Comparison of ENCODE assay signal across 14 cellular contexts in genomic region chr21:45320991-45321656, GRCh38. TPM values are rescaled to one million over a fixed set of nuclear protein-coding genes. Genes with fewer than 3 reads are reported as not detected.
A peak's percentile ranks its signal among the peaks of the same experiment; 100 is the strongest.
DNase-seq lines count a peak whose midpoint lies in the region; ATAC-seq and TF ChIP-seq lines count a peak whose summit lies in the region.
"Had no signal": no experiment of that assay in that cellular context is flagged by ENCODE, and none has a peak within 500 bp of the region (broad histone marks: within the 10 kb centered on the region; RNA-seq: fewer than 3 reads in every experiment).

No MANE protein-coding gene starts in this region.

- H3K9me3 ChIP-seq in lung (ENCODE audit: control insufficient read depth in 2 of 2, insufficient read depth in 1 of 2, low read length in 1 of 2) (no peaks in the 10 kb centered on the region), endodermal cell (ENCODE audit: control insufficient read depth, low read length) (no peaks in the 10 kb centered on the region)
- H3K9me3 ChIP-seq: neutrophil had no signal

- 80 to 83% methylated on average over 16 to 17 of the region's 17 CpGs for WGBS in lung, 2 donors
- WGBS in endodermal cell (ENCODE audit: insufficient coverage in 1 of 2, insufficient read length in 1 of 2), 2 experiments, result 89 to 92% methylated on average over 11 to 17 of the region's 17 CpGs

- H3K4me3 ChIP-seq in H7 (ENCODE audit: insufficient read depth, low read depth, low read length) (no peak overlapping the region), lung (no peak overlapping the region), skin epidermis (no peak overlapping the region), endodermal cell (ENCODE audit: low read length) (no peak overlapping the region)

- no peak overlapping the region for H3K4me3 Mint-ChIP-seq in endodermal cell

- no peaks in the 10 kb centered on the region for H3K27me3 Mint-ChIP-seq in endodermal cell (ENCODE audit: insufficient read depth)

- ATAC-seq in lung (ENCODE audit: insufficient read depth, low FRiP score) (no peak), HG03045 (IDR thresholded peaks at IDR 0.05; ENCODE audit: unreplicated experiment) (no peak), GM21381 (IDR thresholded peaks at IDR 0.05; ENCODE audit: unreplicated experiment) (no peak)

- H3K27ac ChIP-seq in caudate nucleus (ENCODE audit: low read depth, low read length), result peak overlapping the region; percentile 74
- H3K27ac ChIP-seq in lung (ENCODE audit: low read depth in 1 of 2, low read length in 1 of 2), result peak overlapping the region; percentile 87 to 90
- H3K27ac ChIP-seq in skin epidermis, result peak overlapping the region in 15 of 21 experiments; percentile 13 to 93 (median 75)
- no peak overlapping the region for H3K27ac ChIP-seq in endodermal cell (ENCODE audit: low read depth, low read length)
- H3K27ac ChIP-seq: C4-2B, neutrophil had no signal

- H3K27me3 ChIP-seq in H7 (ENCODE audit: control insufficient read depth, insufficient read depth, low read length), result no peaks in the 10 kb centered on the region
- no peaks in the 10 kb centered on the region for H3K27me3 ChIP-seq in lung (ENCODE audit: control insufficient read depth, insufficient read depth)
- no peaks in the 10 kb centered on the region for H3K27me3 ChIP-seq in endodermal cell (ENCODE audit: control insufficient read depth, insufficient read depth, low read length, poor library complexity, severe bottlenecking)

- H3K36me3 ChIP-seq in H7 (replicated peaks; ENCODE audit: control insufficient read depth, insufficient read depth, low read length), result no peaks in the 10 kb centered on the region
- H3K36me3 ChIP-seq in lung (ENCODE audit: control insufficient read depth in 2 of 2, insufficient read depth in 2 of 2, low read length in 2 of 2), result no peaks in the 10 kb centered on the region
- no peaks in the 10 kb centered on the region for H3K36me3 ChIP-seq in endodermal cell (ENCODE audit: control insufficient read depth, insufficient read depth, low read length)
- H3K36me3 ChIP-seq: neutrophil had no signal

- peaks cover 13% of the 10 kb centered on the region for H3K4me1 Mint-ChIP-seq in endodermal cell

- TF ChIP-seq CTCF in lung (IDR thresholded peaks at IDR 0.05; ENCODE audit: control extremely low read depth, extremely low read depth) (no peak), endodermal cell (conservative IDR thresholded peaks at IDR 0.05) (no peak)

- H3K4me1 ChIP-seq in lung (ENCODE audit: control insufficient read depth in 2 of 2, insufficient read depth in 2 of 2, low read length in 2 of 2) (peaks cover 6 to 33% of the 10 kb centered on the region in 2 donors), endodermal cell (ENCODE audit: control insufficient read depth, insufficient read depth, low read length) (peaks cover 10% of the 10 kb centered on the region)

- H3K36me3 Mint-ChIP-seq in endodermal cell (ENCODE audit: low read depth), result no peaks in the 10 kb centered on the region

- H3K9me3 Mint-ChIP-seq in endodermal cell, result peaks cover 5% of the 10 kb centered on the region
- H3K9me3 Mint-ChIP-seq: IgD-negative memory B cell had no signal

- no peak overlapping the region for H3K9ac ChIP-seq in endodermal cell (ENCODE audit: extremely low read depth, low read length, poor library complexity, severe bottlenecking)

- H3K27ac Mint-ChIP-seq in endodermal cell, result no peak overlapping the region
- H3K27ac Mint-ChIP-seq: IgD-negative memory B cell had no signal

- DNase-seq in H7 (peak; percentile 49), caudate nucleus (lab: John Stamatoyannopoulos, UW) (no peak), lung (ENCODE audit: low spot score) (no peak), ecto neural progenitor cell (ENCODE audit: low spot score) (no peak), endodermal cell (no peak)
- DNase-seq: activated CD4-positive, alpha-beta T cell treated with anti-CD3 and anti-CD28 coated beads, Interleukin-2, amount 50 U/mL, for 48 hours; NCI-H1105 treated with DMSO at 0.1 percent for 48 hours; NCI-H510A had no signal

RNA-seq across cellular contexts. Expression of gene POFUT2, which starts 33.4 kb away (rescaled TPM):
- total RNA-seq in H7 (2014; rRNA removed; shearing (Covaris generic)), result 25.4 and 26.9 TPM in 2 replicates
- total RNA-seq in lung, result 10 to 100 TPM; 34.1 to 35.7 TPM
- polyA plus RNA-seq in lung, result 10 to 100 TPM; 17.9 to 18.1 TPM
- 10 to 100 TPM; 49.0 to 73.3 TPM for total RNA-seq in endodermal cell
- polyA plus RNA-seq in endodermal cell (2013, experiment 1 of 2), result 55.1 TPM
- 46.9 TPM for polyA plus RNA-seq in endodermal cell (2013, experiment 2 of 2)
